5 cellular contexts compared by ENCODE assay signal in the genomic region with DNA sequence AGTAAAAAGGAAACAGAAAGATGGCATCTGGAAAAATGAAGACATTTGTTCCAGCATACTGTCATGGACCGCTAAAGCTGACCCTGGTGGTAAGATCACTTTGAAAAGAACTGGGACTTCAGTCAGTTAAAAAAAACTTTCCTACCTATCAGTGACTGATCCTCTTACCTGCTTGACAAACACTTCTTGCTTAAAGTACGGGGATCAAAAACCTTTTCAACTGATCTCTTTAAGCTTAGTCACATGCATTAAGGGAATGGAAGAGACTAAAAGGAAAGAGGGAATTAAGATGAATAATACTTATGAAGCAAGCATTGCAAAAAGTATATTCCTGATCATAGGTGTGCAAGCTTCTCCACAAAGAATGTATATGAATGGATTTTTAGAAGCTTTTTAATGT.
"Had no signal": no experiment of that assay in that cellular context is flagged by ENCODE, and none has a peak within 500 bp of the region (broad histone marks: within the 10 kb centered on the region; RNA-seq: fewer than 3 reads in every experiment).

No MANE protein-coding gene starts in this region.

- H3K4me3 ChIP-seq: K562 had no signal

- H3K27ac ChIP-seq: HL-60 had no signal

- ATAC-seq: HepG2 had no signal

- DNase-seq: IMR-90, KBM-7 had no signal
